ENCODE assay signal across 1 cellular context in genomic region chr12:4664111-4664510, GRCh38.
TF ChIP-seq lines count a peak whose summit lies in the region.

No MANE protein-coding gene starts in this region.

TF ChIP-seq in GM23338, 12 proteins besides CTCF, POLR2A, EP300 and RAD21:
- no peak for TF ChIP-seq ZNF462 (CRISPR knock-in tag; IDR thresholded peaks at IDR 0.05)
- no peak for TF ChIP-seq ZNF114 (CRISPR knock-in tag; IDR thresholded peaks at IDR 0.05)
- no peak for TF ChIP-seq EZH2 (IDR thresholded peaks at IDR 0.05; ENCODE audit: low read depth, unreplicated experiment)
- no peak for TF ChIP-seq ZNF331 (CRISPR knock-in tag; IDR thresholded peaks at IDR 0.05; ENCODE audit: low read depth)
- no peak for TF ChIP-seq JUNB (IDR thresholded peaks at IDR 0.05; ENCODE audit: unreplicated experiment)
- TF ChIP-seq NANOG (IDR thresholded peaks at IDR 0.05; ENCODE audit: borderline replicate concordance) = no peak
